22 cellular contexts compared by ENCODE assay signal in the genomic region with DNA sequence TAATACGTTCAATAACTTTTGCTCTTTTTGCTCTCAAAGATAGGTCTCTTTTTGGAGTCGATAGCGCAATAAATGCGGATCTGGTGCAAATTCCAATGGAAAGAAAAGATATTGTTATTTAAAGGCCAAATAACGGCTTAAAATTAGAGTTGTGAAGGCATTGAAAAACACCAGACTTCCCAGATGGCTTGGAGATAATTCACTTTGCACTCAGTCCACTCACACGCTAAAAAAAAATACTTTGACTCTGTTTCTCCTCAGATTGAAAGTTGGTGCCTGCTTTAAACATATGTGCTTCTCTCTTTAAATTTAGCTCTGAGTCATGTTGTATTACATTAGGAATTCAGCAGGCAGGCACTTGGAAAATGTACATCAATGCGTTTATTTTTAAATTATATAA. TPM values are rescaled to one million over a fixed set of nuclear protein-coding genes. Genes with fewer than 3 reads are reported as not detected.
DNase-seq lines count a peak whose midpoint lies in the region; ATAC-seq and TF ChIP-seq lines count a peak whose summit lies in the region.
"Had no signal": no experiment of that assay in that cellular context is flagged by ENCODE, and none has a peak within 500 bp of the region (broad histone marks: within the 10 kb centered on the region; RNA-seq: fewer than 3 reads in every experiment).

No MANE protein-coding gene starts in this region.

- 16% methylated on average over 7 of the region's 7 CpGs for WGBS in SK-N-SH (ENCODE audit: low lambda C conversion rate)

- no peak; the same call in 1 of the 2 replicates for TF ChIP-seq RAD21 in SK-N-SH (IDR thresholded peaks at IDR 0.05; ENCODE audit: low read length)

- no peak for ATAC-seq in GM18861 (IDR thresholded peaks at IDR 0.05; ENCODE audit: unreplicated experiment)
- ATAC-seq in CD4-positive, alpha-beta T cell (ENCODE audit: poor library complexity) = no peak
- ATAC-seq: A549, GM12878 had no signal

- H3K4me1 ChIP-seq in Karpas-422 (ENCODE audit: low read length) (no peaks in the 10 kb centered on the region), SK-N-SH (ENCODE audit: control insufficient read depth in 1 of 2, insufficient read depth in 2 of 2, low read depth in 1 of 2, low read length in 1 of 2) (peaks cover 7 to 11% of the 10 kb centered on the region in 2 experiments; a peak in 2 of 4 replicates)
- H3K4me1 ChIP-seq: A549 had no signal

- no peaks in the 10 kb centered on the region for H3K36me3 Mint-ChIP-seq in CD4-positive, alpha-beta T cell (ENCODE audit: low read depth)
- H3K36me3 Mint-ChIP-seq: CD4-positive, alpha-beta memory T cell; CD8-positive, alpha-beta memory T cell had no signal

- no peak for TF ChIP-seq CTCF in SK-N-SH (IDR thresholded peaks at IDR 0.05)
- no peak for TF ChIP-seq CTCF in CD4-positive, alpha-beta T cell (IDR thresholded peaks at IDR 0.05)

- H3K4me3 Mint-ChIP-seq in CD4-positive, alpha-beta T cell = no peak overlapping the region
- H3K4me3 Mint-ChIP-seq: B cell; CD4-positive, alpha-beta memory T cell; CD8-positive, alpha-beta memory T cell had no signal

- peaks cover 3% of the 10 kb centered on the region for H3K9me3 Mint-ChIP-seq in CD4-positive, alpha-beta T cell

- peak in 1 of 2 experiments; percentile 71; a peak in 2 of 4 replicates for TF ChIP-seq EP300 in SK-N-SH (IDR thresholded peaks at IDR 0.05; ENCODE audit: borderline replicate concordance in 1 of 2, low read depth in 1 of 2, low read length in 1 of 2)

- intact Hi-C loops in CD4-positive, alpha-beta T cell (cut with DNase I, micrococcal nuclease) = no loop called here

- peaks cover 74% of the 10 kb centered on the region for H3K27me3 Mint-ChIP-seq in CD4-positive, alpha-beta T cell

- H3K79me2 ChIP-seq in Karpas-422 (ENCODE audit: low read length) (no peaks in the 10 kb centered on the region), SK-N-SH (ENCODE audit: insufficient read depth) (no peaks in the 10 kb centered on the region)

- no peaks in the 10 kb centered on the region for H3K36me3 ChIP-seq in Karpas-422 (ENCODE audit: insufficient read depth, low read length)
- H3K36me3 ChIP-seq in SK-N-SH (replicated peaks in 1 of 2; ENCODE audit: control insufficient read depth in 1 of 2, insufficient read depth in 2 of 2, low read length in 1 of 2) = no peaks in the 10 kb centered on the region
- H3K36me3 ChIP-seq: BLaER1 treated with 17β-estradiol and CSF1 and Interleukin-3, amounts not matched to agents 10 nM and 100 nM had no signal

- H3K27ac Mint-ChIP-seq in CD4-positive, alpha-beta T cell = no peak overlapping the region
- H3K27ac Mint-ChIP-seq: B cell; CD4-positive, alpha-beta memory T cell; CD8-positive, alpha-beta memory T cell had no signal

- no peaks in the 10 kb centered on the region for H4K20me1 ChIP-seq in Karpas-422 (ENCODE audit: insufficient read depth, low read depth, low read length)
- H4K20me1 ChIP-seq in SK-N-SH (ENCODE audit: insufficient read depth) = no peaks in the 10 kb centered on the region
- H4K20me1 ChIP-seq: BLaER1 treated with 17β-estradiol and CSF1 and Interleukin-3, amounts not matched to agents 10 nM and 100 nM had no signal

- H3K4me2 ChIP-seq in Karpas-422 (ENCODE audit: low read depth, low read length, poor library complexity, severe bottlenecking) (no peak overlapping the region), SK-N-SH (no peak overlapping the region)
- H3K4me2 ChIP-seq: A549; BLaER1 treated with 17β-estradiol and CSF1 and Interleukin-3, amounts not matched to agents 10 nM and 100 nM had no signal

- H3K27me3 ChIP-seq in Karpas-422 (ENCODE audit: low read length) (no peaks in the 10 kb centered on the region), SK-N-SH (ENCODE audit: insufficient read depth) (peaks cover 14% of the 10 kb centered on the region; the same call in 1 of the 2 replicates)
- peaks cover 30% of the 10 kb centered on the region for H3K27me3 ChIP-seq in CD4-positive, alpha-beta T cell (ENCODE audit: control insufficient read depth, insufficient read depth, low read length)
- H3K27me3 ChIP-seq: BLaER1 treated with 17β-estradiol and CSF1 and Interleukin-3, amounts not matched to agents 10 nM and 100 nM had no signal

- H3K27ac ChIP-seq in Karpas-422 (ENCODE audit: low read length) = no peak overlapping the region
- no peak overlapping the region for H3K27ac ChIP-seq in SK-N-SH (ENCODE audit: low read depth in 2 of 2, low read length in 1 of 2)
- H3K27ac ChIP-seq in CD4-positive, alpha-beta T cell (ENCODE audit: low read depth, low read length) = no peak overlapping the region
- H3K27ac ChIP-seq: 22Rv1; A549; BLaER1 treated with 17β-estradiol and CSF1 and Interleukin-3, amounts not matched to agents 10 nM and 100 nM; C4-2B had no signal

- no peak overlapping the region for H3K4me3 ChIP-seq in Karpas-422 (ENCODE audit: low read length)
- H3K4me3 ChIP-seq in SK-N-SH (ENCODE audit: low read depth in 2 of 2, low read length in 1 of 2) = no peak overlapping the region
- H3K4me3 ChIP-seq: A549; BLaER1 treated with 17β-estradiol and CSF1 and Interleukin-3, amounts not matched to agents 10 nM and 100 nM; GM12878 had no signal

- H3K9me3 ChIP-seq in Karpas-422 (ENCODE audit: low read length) (no peaks in the 10 kb centered on the region), SK-N-SH (no peaks in the 10 kb centered on the region)
- no peaks in the 10 kb centered on the region for H3K9me3 ChIP-seq in CD4-positive, alpha-beta T cell (ENCODE audit: control insufficient read depth, low read length)
- H3K9me3 ChIP-seq: A549 had no signal

- peak; percentile 25 for DNase-seq in Karpas-422
- DNase-seq in SK-N-SH = peak; percentile 35
- DNase-seq in superior temporal gyrus (ENCODE audit: extremely low spot score) = peak; percentile 38
- DNase-seq in CD4-positive, alpha-beta T cell = no peak
- DNase-seq: AML-193; CD4-positive, alpha-beta memory T cell; CD8-positive, alpha-beta memory T cell; COR-L47; DMS 273 treated with DMSO at 0.1 percent for 48 hours; DMS153; DMS53; DMS79; DND-41; EL; GDM1 had no signal

- H3K9me2 ChIP-seq in Karpas-422 (replicated peaks; ENCODE audit: insufficient read depth, low read length) (no peaks in the 10 kb centered on the region), SK-N-SH (no peaks in the 10 kb centered on the region)

- POLR2A ChIA-PET in SK-N-SH (lab: Yijun Ruan, JAX) = no interaction called here
- POLR2A ChIA-PET in CD4-positive, alpha-beta T cell (lab: Charles Lee) = no interaction called here

- H3K9ac ChIP-seq in Karpas-422 (ENCODE audit: low read length) (no peak overlapping the region), SK-N-SH (no peak overlapping the region)
- H3K9ac ChIP-seq: BLaER1 treated with 17β-estradiol and CSF1 and Interleukin-3, amounts not matched to agents 10 nM and 100 nM had no signal

- H2AFZ ChIP-seq in Karpas-422 (ENCODE audit: low read length) (no peak overlapping the region), SK-N-SH (ENCODE audit: low read depth) (no peak overlapping the region)

- H3K4me1 Mint-ChIP-seq in CD4-positive, alpha-beta T cell (ENCODE audit: low read depth) = no peaks in the 10 kb centered on the region
- H3K4me1 Mint-ChIP-seq: B cell; CD4-positive, alpha-beta memory T cell; CD8-positive, alpha-beta memory T cell had no signal

- CTCF ChIA-PET in SK-N-SH (lab: Yijun Ruan, JAX) = interaction anchor here (0.7 to 1.7 kb wide), 4 partner anchors 10 to 169 kb away, joined by 3 to 6 read pairs (median 4); no protein-coding TSS in a partner anchor
- CTCF ChIA-PET in CD4-positive, alpha-beta T cell (lab: Charles Lee) = no interaction called here

- H3F3A ChIP-seq in SK-N-SH (replicated peaks; ENCODE audit: insufficient read depth) = peaks cover 10% of the 10 kb centered on the region

TF ChIP-seq in SK-N-SH, 30 proteins besides CTCF, POLR2A, EP300 and RAD21 (continues in another document):
- TF ChIP-seq GABPA (IDR thresholded peaks at IDR 0.05; ENCODE audit: low read depth) (no peak), FOXM1 (IDR thresholded peaks at IDR 0.05; ENCODE audit: low read depth) (no peak), TAF1 (IDR thresholded peaks at IDR 0.05; ENCODE audit: borderline replicate concordance, low read depth, low read length) (no peak), TEAD4 (IDR thresholded peaks at IDR 0.05; ENCODE audit: borderline replicate concordance, insufficient read depth) (no peak), REST (IDR thresholded peaks at IDR 0.05; ENCODE audit: low read depth, low read length) (no peak), RFX5 (IDR thresholded peaks at IDR 0.05; ENCODE audit: low read length) (no peak)

RNA-seq across cellular contexts. Expression of gene MED27, which starts 19.5 kb away (rescaled TPM):
- total RNA-seq in Karpas-422 (2014; rRNA removed; shearing (Covaris generic); ENCODE audit: low replicate concordance) = 14.7 and 19.8 TPM in 2 replicates
- 35.0 and 38.2 TPM in 2 replicates for polyA plus RNA-seq in SK-N-SH (2012; rRNA removed)
- polyA plus RNA-seq in SK-N-SH (2012; cell fraction: cytosol; rRNA removed) = 27.6 and 33.7 TPM in 2 replicates
- polyA plus RNA-seq in SK-N-SH (2012; cell fraction: nucleus; rRNA removed) = 26.2 and 26.9 TPM in 2 replicates
- total RNA-seq in CD4-positive, alpha-beta T cell = 10 to 100 TPM; 15.0 to 17.4 TPM

Comparison
In these comparisons a context has a peak if more than half of its experiments do, and no peak if none do; other contexts are left out.
1. DNase-seq: peak in Karpas-422 (single experiment), SK-N-SH (single experiment) and superior temporal gyrus (single experiment); none in CD4-positive, alpha-beta T cell (0 of 10).